ENCODE assay signal across 8 cellular contexts in the genomic region with DNA sequence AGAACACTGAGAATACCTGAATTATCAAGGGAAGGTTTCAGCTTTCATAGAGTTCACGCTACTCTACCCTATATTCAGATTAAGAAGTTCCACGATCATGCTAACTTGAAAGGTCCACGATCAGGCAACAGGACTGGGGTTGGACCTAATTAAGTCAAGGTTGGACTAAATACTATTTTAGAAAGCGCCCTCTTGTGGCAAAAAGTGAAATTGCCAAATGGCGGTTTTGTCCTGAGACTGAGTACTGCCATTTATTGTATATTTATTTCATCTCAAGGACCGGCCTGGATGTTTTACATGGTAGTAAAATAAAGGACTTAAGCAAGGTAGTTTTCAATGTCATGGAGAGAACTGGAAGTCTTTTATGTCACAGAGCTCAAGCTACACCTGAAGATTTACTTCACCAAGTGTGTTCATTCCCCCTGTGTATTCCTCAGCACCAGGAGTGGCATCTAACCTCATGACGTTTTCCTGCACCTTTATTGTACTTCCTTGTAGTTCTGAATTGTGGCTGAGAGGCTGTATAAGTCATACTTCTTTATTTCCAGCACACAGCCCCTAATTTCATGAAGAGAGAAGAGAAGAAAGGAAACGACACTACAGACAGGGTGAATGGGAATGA. TPM values are rescaled to one million over a fixed set of nuclear protein-coding genes. Genes with fewer than 3 reads are reported as not detected.
DNase-seq lines count a peak whose midpoint lies in the region; ATAC-seq and TF ChIP-seq lines count a peak whose summit lies in the region.

No MANE protein-coding gene starts in this region.

- no peaks in the 10 kb centered on the region for H3K36me3 Mint-ChIP-seq in CD4-positive, alpha-beta memory T cell
- H3K36me3 Mint-ChIP-seq in nephron (ENCODE audit: low read depth), result no peaks in the 10 kb centered on the region

- no peaks in the 10 kb centered on the region for H3K4me1 ChIP-seq in CD4-positive, alpha-beta memory T cell (ENCODE audit: insufficient read depth, low read length)
- no peaks in the 10 kb centered on the region for H3K4me1 ChIP-seq in thoracic aorta (ENCODE audit: control insufficient read depth in 1 of 2, low read depth in 2 of 2)

- no peak overlapping the region for H3K4me3 ChIP-seq in CD4-positive, alpha-beta memory T cell (ENCODE audit: low read length in 2 of 2)
- H3K4me3 ChIP-seq in thoracic aorta, result no peak overlapping the region

- no peaks in the 10 kb centered on the region for H3K27me3 ChIP-seq in CD4-positive, alpha-beta memory T cell (ENCODE audit: insufficient read depth, low read length)
- H3K27me3 ChIP-seq in thoracic aorta (replicated peaks; ENCODE audit: insufficient read depth), result no peaks in the 10 kb centered on the region

- no peak overlapping the region for H3K27ac ChIP-seq in CD4-positive, alpha-beta memory T cell (ENCODE audit: low read depth, low read length)
- H3K27ac ChIP-seq in thoracic aorta, result no peak overlapping the region

- H3K27ac Mint-ChIP-seq in CD4-positive, alpha-beta memory T cell, result no peak overlapping the region
- H3K27ac Mint-ChIP-seq in nephron, result no peak overlapping the region

- no peaks in the 10 kb centered on the region for H3K9me3 Mint-ChIP-seq in CD4-positive, alpha-beta memory T cell
- H3K9me3 Mint-ChIP-seq in nephron, result no peaks in the 10 kb centered on the region

- peak in 4 of 5 donors; percentile 26 to 46 (median 42) for DNase-seq in CD4-positive, alpha-beta memory T cell
- DNase-seq in NCI-H2081 treated with DMSO at 0.1 percent for 48 hours (lab: John Stamatoyannopoulos, UW), result peak; percentile 15
- DNase-seq in activated CD4-positive, alpha-beta T cell treated with anti-CD3 and anti-CD28 coated beads for 48 hours, result peak; percentile 73
- DNase-seq in effector CD4-positive, alpha-beta T cell, result peak; percentile 34
- no peak for DNase-seq in thoracic aorta (ENCODE audit: low spot score)
- no peak for DNase-seq in 8988T

- POLR2A ChIA-PET in CD4-positive, alpha-beta memory T cell (lab: Charles Lee; ENCODE audit: partially characterized antibody), result interaction anchor here (0.8 kb wide), 1 partner anchor 812 kb away, joined by 3 read pairs; no protein-coding TSS in a partner anchor

- intact Hi-C loops in CD4-positive, alpha-beta memory T cell (cut with micrococcal nuclease), result loop anchor here (5.0 to 10.0 kb wide), 2 partner anchors 313 to 1359 kb away; no protein-coding TSS in a partner anchor

- H3K4me3 Mint-ChIP-seq in CD4-positive, alpha-beta memory T cell, result no peak overlapping the region
- no peak overlapping the region for H3K4me3 Mint-ChIP-seq in nephron

- ATAC-seq in GM19328 (IDR thresholded peaks at IDR 0.05; ENCODE audit: unreplicated experiment) (peak; percentile 57), thoracic aorta (ENCODE audit: insufficient number of reproducible peaks, low FRiP score, low read depth) (no peak)

- no peaks in the 10 kb centered on the region for H3K9me3 ChIP-seq in CD4-positive, alpha-beta memory T cell (ENCODE audit: control insufficient read depth in 1 of 2, low read length in 2 of 2)
- no peaks in the 10 kb centered on the region for H3K9me3 ChIP-seq in thoracic aorta

- CTCF ChIA-PET in CD4-positive, alpha-beta memory T cell (lab: Charles Lee; ENCODE audit: partially characterized antibody), result interaction anchor here (0.8 to 8.2 kb wide), 11 partner anchors 9 to 810 kb away, joined by 3 to 95 read pairs (median 6); partner anchors contain the start of gene XDH

- peaks cover 7 to 18% of the 10 kb centered on the region in 2 donors for H3K27me3 Mint-ChIP-seq in CD4-positive, alpha-beta memory T cell
- H3K27me3 Mint-ChIP-seq in nephron (ENCODE audit: low read depth), result peaks cover 18% of the 10 kb centered on the region

- no peaks in the 10 kb centered on the region for H3K4me1 Mint-ChIP-seq in CD4-positive, alpha-beta memory T cell
- peaks cover 10% of the 10 kb centered on the region for H3K4me1 Mint-ChIP-seq in nephron

- TF ChIP-seq CTCF in nephron (IDR thresholded peaks at IDR 0.05; ENCODE audit: unreplicated experiment in 3 of 3) (peak; percentile 60 to 78 (median 70)), thoracic aorta (IDR thresholded peaks at IDR 0.05) (peak; percentile 54)

- H3K36me3 ChIP-seq in CD4-positive, alpha-beta memory T cell (ENCODE audit: insufficient read depth, low read length), result no peaks in the 10 kb centered on the region
- no peaks in the 10 kb centered on the region for H3K36me3 ChIP-seq in thoracic aorta

RNA-seq across cellular contexts. Expression of gene SRD5A2, which starts 56.8 kb away (rescaled TPM):
- not detected for total RNA-seq in CD4-positive, alpha-beta memory T cell
- not detected for polyA plus RNA-seq in CD4-positive, alpha-beta memory T cell
- not detected for total RNA-seq in thoracic aorta

Comparison
In these comparisons a context has a peak if more than half of its experiments do, and no peak if none do; other contexts are left out.
1. DNase-seq: peak in CD4-positive, alpha-beta memory T cell (4 of 5), NCI-H2081 treated with DMSO at 0.1 percent for 48 hours (single experiment), activated CD4-positive, alpha-beta T cell treated with anti-CD3 and anti-CD28 coated beads for 48 hours (single experiment) and effector CD4-positive, alpha-beta T cell (single experiment); none in thoracic aorta (single experiment) and 8988T (single experiment).